Comparison of ENCODE assay signal across 1 cellular context in the genomic region with DNA sequence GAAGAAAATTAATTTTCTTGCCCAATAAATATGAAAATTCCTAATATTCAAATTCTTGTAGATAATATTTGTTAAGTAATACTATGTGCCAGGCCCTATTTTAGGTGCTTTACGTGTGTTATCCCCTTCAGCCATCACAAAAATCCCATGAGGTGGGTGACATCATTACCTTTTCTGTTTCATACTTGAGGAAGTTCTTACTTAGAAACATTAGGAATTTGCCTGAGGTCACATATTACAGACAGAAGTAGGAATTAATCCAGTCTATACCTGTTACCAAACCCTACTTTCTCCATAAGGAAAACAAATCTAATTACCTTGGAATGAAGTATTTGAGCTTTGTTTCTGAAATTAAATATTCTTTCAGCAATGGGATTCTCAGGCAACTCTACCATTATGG.
TF ChIP-seq lines count a peak whose summit lies in the region.

No MANE protein-coding gene starts in this region.

TF ChIP-seq in GM23338, 12 proteins besides CTCF, POLR2A, EP300 and RAD21 (continued from another document):
- TF ChIP-seq, protein P1, sequence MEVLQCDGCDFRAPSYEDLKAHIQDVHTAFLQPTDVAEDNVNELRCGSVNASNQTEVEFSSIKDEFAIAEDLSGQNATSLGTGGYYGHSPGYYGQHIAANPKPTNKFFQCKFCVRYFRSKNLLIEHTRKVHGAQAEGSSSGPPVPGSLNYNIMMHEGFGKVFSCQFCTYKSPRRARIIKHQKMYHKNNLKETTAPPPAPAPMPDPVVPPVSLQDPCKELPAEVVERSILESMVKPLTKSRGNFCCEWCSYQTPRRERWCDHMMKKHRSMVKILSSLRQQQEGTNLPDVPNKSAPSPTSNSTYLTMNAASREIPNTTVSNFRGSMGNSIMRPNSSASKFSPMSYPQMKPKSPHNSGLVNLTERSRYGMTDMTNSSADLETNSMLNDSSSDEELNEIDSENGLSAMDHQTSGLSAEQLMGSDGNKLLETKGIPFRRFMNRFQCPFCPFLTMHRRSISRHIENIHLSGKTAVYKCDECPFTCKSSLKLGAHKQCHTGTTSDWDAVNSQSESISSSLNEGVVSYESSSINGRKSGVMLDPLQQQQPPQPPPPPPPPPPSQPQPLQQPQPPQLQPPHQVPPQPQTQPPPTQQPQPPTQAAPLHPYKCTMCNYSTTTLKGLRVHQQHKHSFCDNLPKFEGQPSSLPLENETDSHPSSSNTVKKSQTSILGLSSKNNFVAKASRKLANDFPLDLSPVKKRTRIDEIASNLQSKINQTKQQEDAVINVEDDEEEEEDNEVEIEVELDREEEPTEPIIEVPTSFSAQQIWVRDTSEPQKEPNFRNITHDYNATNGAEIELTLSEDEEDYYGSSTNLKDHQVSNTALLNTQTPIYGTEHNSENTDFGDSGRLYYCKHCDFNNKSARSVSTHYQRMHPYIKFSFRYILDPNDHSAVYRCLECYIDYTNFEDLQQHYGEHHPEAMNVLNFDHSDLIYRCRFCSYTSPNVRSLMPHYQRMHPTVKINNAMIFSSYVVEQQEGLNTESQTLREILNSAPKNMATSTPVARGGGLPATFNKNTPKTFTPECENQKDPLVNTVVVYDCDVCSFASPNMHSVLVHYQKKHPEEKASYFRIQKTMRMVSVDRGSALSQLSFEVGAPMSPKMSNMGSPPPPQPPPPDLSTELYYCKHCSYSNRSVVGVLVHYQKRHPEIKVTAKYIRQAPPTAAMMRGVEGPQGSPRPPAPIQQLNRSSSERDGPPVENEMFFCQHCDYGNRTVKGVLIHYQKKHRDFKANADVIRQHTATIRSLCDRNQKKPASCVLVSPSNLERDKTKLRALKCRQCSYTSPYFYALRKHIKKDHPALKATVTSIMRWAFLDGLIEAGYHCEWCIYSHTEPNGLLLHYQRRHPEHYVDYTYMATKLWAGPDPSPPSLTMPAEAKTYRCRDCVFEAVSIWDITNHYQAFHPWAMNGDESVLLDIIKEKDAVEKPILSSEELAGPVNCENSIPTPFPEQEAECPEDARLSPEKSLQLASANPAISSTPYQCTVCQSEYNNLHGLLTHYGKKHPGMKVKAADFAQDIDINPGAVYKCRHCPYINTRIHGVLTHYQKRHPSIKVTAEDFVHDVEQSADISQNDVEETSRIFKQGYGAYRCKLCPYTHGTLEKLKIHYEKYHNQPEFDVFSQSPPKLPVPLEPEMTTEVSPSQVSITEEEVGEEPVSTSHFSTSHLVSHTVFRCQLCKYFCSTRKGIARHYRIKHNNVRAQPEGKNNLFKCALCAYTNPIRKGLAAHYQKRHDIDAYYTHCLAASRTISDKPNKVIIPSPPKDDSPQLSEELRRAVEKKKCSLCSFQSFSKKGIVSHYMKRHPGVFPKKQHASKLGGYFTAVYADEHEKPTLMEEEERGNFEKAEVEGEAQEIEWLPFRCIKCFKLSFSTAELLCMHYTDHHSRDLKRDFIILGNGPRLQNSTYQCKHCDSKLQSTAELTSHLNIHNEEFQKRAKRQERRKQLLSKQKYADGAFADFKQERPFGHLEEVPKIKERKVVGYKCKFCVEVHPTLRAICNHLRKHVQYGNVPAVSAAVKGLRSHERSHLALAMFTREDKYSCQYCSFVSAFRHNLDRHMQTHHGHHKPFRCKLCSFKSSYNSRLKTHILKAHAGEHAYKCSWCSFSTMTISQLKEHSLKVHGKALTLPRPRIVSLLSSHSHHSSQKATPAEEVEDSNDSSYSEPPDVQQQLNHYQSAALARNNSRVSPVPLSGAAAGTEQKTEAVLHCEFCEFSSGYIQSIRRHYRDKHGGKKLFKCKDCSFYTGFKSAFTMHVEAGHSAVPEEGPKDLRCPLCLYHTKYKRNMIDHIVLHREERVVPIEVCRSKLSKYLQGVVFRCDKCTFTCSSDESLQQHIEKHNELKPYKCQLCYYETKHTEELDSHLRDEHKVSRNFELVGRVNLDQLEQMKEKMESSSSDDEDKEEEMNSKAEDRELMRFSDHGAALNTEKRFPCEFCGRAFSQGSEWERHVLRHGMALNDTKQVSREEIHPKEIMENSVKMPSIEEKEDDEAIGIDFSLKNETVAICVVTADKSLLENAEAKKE (CRISPR knock-in tag; IDR thresholded peaks at IDR 0.05), result no peak
- TF ChIP-seq REST (IDR thresholded peaks at IDR 0.05; ENCODE audit: unreplicated experiment) (no peak), CREB1 (CRISPR knock-in tag; IDR thresholded peaks at IDR 0.05; ENCODE audit: low read depth) (no peak), ZNF114 (CRISPR knock-in tag; IDR thresholded peaks at IDR 0.05) (no peak), JUNB (IDR thresholded peaks at IDR 0.05; ENCODE audit: unreplicated experiment) (no peak), STAT1 (IDR thresholded peaks at IDR 0.05; ENCODE audit: unreplicated experiment) (no peak), NANOG (IDR thresholded peaks at IDR 0.05; ENCODE audit: borderline replicate concordance) (no peak), POLR2AphosphoS5 (IDR thresholded peaks at IDR 0.05; ENCODE audit: low read depth) (no peak), ETS1 (IDR thresholded peaks at IDR 0.05) (no peak), ZNF331 (CRISPR knock-in tag; IDR thresholded peaks at IDR 0.05; ENCODE audit: low read depth) (no peak), EZH2 (IDR thresholded peaks at IDR 0.05; ENCODE audit: low read depth, unreplicated experiment) (no peak)
TF ChIP-seq in GM23338: peak in this region for 0.
